20 cellular contexts compared by ENCODE assay signal in genomic region chr1:9397047-9397446, GRCh38.
"Had no signal": no experiment of that assay in that cellular context is flagged by ENCODE, and none has a peak within 500 bp of the region (broad histone marks: within the 10 kb centered on the region; RNA-seq: fewer than 3 reads in every experiment).

No MANE protein-coding gene starts in this region.

- H3K9me3 ChIP-seq: adrenal gland, lower lobe of right lung, neutrophil, ovary, prostate gland had no signal

- H2AFZ ChIP-seq: hepatocyte had no signal

- H3K36me3 ChIP-seq: adrenal gland, lower lobe of right lung, neutrophil, ovary, prostate gland had no signal

- ATAC-seq: left lobe of liver; lower lobe of right lung; naive thymus-derived CD4-positive, alpha-beta T cell had no signal

- DNase-seq: activated naive CD4-positive, alpha-beta T cell; activated T-cell treated with anti-CD3 and anti-CD28 coated beads, Interleukin-2, amount 50 U/mL, for 1 hour; adrenal gland; cerebellar nuclear complex; effector CD8-positive, alpha-beta T cell; foreskin melanocyte; glutamatergic neuron; immature natural killer cell; lower lobe of right lung; naive thymus-derived CD4-positive, alpha-beta T cell; ovary; stimulated activated CD4-positive, alpha-beta T cell treated with anti-CD3 and anti-CD28 coated beads, Interleukin-4, amount 100 ng/mL, for 1 hour; stimulated activated naive CD4-positive, alpha-beta T cell treated with Interleukin-2 at 50 U/mL for 16 hours; T-helper 1 cell had no signal

- H3K79me2 ChIP-seq: hepatocyte had no signal

- H3K4me3 ChIP-seq: adrenal gland, hepatocyte, lower lobe of right lung, ovary, prostate gland had no signal

- H3K4me2 ChIP-seq: hepatocyte had no signal

- H3K27ac ChIP-seq: hepatocyte, lower lobe of right lung, neutrophil, ovary, prostate gland had no signal

- H3K27me3 ChIP-seq: adrenal gland, hepatocyte, ovary had no signal

- FAIRE-seq: bronchial epithelial cell, TTC549 had no signal
